Comparison of ENCODE assay signal across 26 cellular contexts in genomic region chr3:31879365-31879764, GRCh38.
"Had no signal": no experiment of that assay in that cellular context is flagged by ENCODE, and none has a peak within 500 bp of the region (broad histone marks: within the 10 kb centered on the region; RNA-seq: fewer than 3 reads in every experiment).

No MANE protein-coding gene starts in this region.

- FAIRE-seq: endothelial cell of umbilical vein, frontal cortex had no signal

- H3K36me3 ChIP-seq: adrenal gland, ascending aorta, brain microvascular endothelial cell, colonic mucosa, esophagus muscularis mucosa, right lobe of liver, uterus had no signal

- H3K4me3 Mint-ChIP-seq: effector memory CD8-positive, alpha-beta T cell; nephron progenitor cell; T-helper 2 cell treated with Interferon-gamma antibody and Interleukin-4, amounts not matched to agents 5 μg/mL and 100 μg/mL, for 36 hours had no signal

- H3K27me3 ChIP-seq: adrenal gland, ascending aorta, brain microvascular endothelial cell, colonic mucosa, dorsolateral prefrontal cortex, esophagus muscularis mucosa, right lobe of liver, testis, uterus had no signal

- H3K9me3 ChIP-seq: adrenal gland, ascending aorta, colonic mucosa, esophagus muscularis mucosa, right lobe of liver, testis, uterus had no signal

- H3K4me1 ChIP-seq: colonic mucosa, right lobe of liver, testis had no signal

- H3K4me3 ChIP-seq: adrenal gland, ascending aorta, colonic mucosa, dorsolateral prefrontal cortex, esophagus muscularis mucosa, right lobe of liver, skin epidermis, testis, uterus had no signal

- H3K27ac ChIP-seq: ascending aorta, brain microvascular endothelial cell, colonic mucosa, dorsolateral prefrontal cortex, esophagus muscularis mucosa, right lobe of liver, skin epidermis, testis, VCaP had no signal

- DNase-seq: activated gamma-delta T cell treated with Interleukin-2 at 50 U/mL for 16 hours; activated T-cell treated with anti-CD3 and anti-CD28 coated beads, Interleukin-2, amount 50 U/mL, for 1 hour; brain microvascular endothelial cell; central memory CD4-positive, alpha-beta T cell; colonic mucosa; dorsolateral prefrontal cortex; effector memory CD8-positive, alpha-beta T cell; hippocampal formation; left ventricle myocardium superior; nephron progenitor cell; occipital lobe; right lobe of liver; stimulated activated CD4-positive, alpha-beta T cell treated with anti-CD3 and anti-CD28 coated beads, Interleukin-1b, Interleukin-23, amount 100 ng/mL, for 48 hours; stimulated activated naive CD4-positive, alpha-beta T cell; testis; trophoblast cell; uterus had no signal

- H3K9me3 Mint-ChIP-seq: activated naive CD4-positive, alpha-beta T cell treated with anti-CD3 and anti-CD28 coated beads, Interleukin-2, amount 50 U/mL, for 72 hours; effector memory CD8-positive, alpha-beta T cell; nephron progenitor cell; T-helper 2 cell treated with Interferon-gamma antibody and Interleukin-4, amounts not matched to agents 5 μg/mL and 100 μg/mL, for 36 hours had no signal

- H3K27ac Mint-ChIP-seq: activated naive CD4-positive, alpha-beta T cell treated with anti-CD3 and anti-CD28 coated beads, Interleukin-2, amount 50 U/mL, for 72 hours; effector memory CD8-positive, alpha-beta T cell; nephron progenitor cell; T-helper 2 cell treated with Interferon-gamma antibody and Interleukin-4, amounts not matched to agents 5 μg/mL and 100 μg/mL, for 36 hours had no signal

- ATAC-seq: activated naive CD4-positive, alpha-beta T cell treated with anti-CD3 and anti-CD28 coated beads, Interleukin-2, amount 50 U/mL, for 72 hours; effector memory CD8-positive, alpha-beta T cell; left ventricle myocardium superior had no signal
